ENCODE assay signal across 27 cellular contexts in the genomic region with DNA sequence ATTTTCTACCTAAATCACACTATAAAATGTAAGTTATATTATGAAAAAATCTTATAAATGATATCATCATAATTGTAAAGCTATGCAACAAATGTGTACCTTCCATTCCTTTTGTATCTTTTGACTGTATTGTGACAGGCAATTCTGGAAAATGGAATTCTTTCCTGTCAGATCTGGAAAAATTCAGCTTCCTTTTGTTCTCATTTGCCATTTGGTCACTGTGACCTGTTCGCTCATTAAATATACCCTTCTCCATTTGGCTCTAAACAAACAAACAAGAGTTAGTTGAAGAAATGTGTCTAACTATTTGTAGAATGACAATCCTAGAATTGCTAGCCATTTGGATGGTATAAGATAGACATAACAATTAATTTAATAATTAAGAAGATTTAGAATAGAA.
"Had no signal": no experiment of that assay in that cellular context is flagged by ENCODE, and none has a peak within 500 bp of the region (broad histone marks: within the 10 kb centered on the region; RNA-seq: fewer than 3 reads in every experiment).

No MANE protein-coding gene starts in this region.

- H3K4me3 ChIP-seq: stomach, suprapubic skin, testis, thoracic aorta, thyroid gland, tibial artery, tibial nerve, transverse colon, upper lobe of left lung, upper lobe of right lung, uterus, vagina had no signal

- H3K4me1 ChIP-seq: testis, thyroid gland, tibial artery, upper lobe of right lung, uterus, vagina had no signal

- H3K27ac ChIP-seq: stomach, suprapubic skin, testis, thoracic aorta, thyroid gland, tibial artery, tibial nerve, transverse colon, upper lobe of left lung, upper lobe of right lung, uterus, vagina had no signal

- ATAC-seq: stimulated activated effector memory CD8-positive, alpha-beta T cell treated with anti-CD3 and anti-CD28 coated beads, Interleukin-12 subunit alpha, Interleukin-12 subunit beta, amount 100 ng/mL, for 72 hours; stimulated activated memory B cell treated with anti-CD40 and anti-IgM and Interleukin-4, amounts not matched to agents 10 μg/mL and 1 μg/mL and 100 μg/mL, for 72 hours; stimulated activated naive B cell treated with anti-CD40 and anti-IgM and Interleukin-4, amounts not matched to agents 10 μg/mL and 1 μg/mL and 100 μg/mL, for 72 hours; stimulated activated naive CD8-positive, alpha-beta T cell treated with anti-CD3 and anti-CD28 coated beads, Interleukin-15, amount 100 ng/mL, for 72 hours; stimulated activated naive CD8-positive, alpha-beta T cell treated with anti-CD3 and anti-CD28 coated beads, Interleukin-15, Interleukin-2, amounts not matched to agents 100 U/mL and 50 U/mL, for 24 hours; upper lobe of right lung had no signal

- H3K36me3 ChIP-seq: stomach, suprapubic skin, thoracic aorta, thyroid gland, tibial artery, tibial nerve, transverse colon, upper lobe of left lung, upper lobe of right lung, uterus, vagina had no signal

- H3K9me3 ChIP-seq: stomach, suprapubic skin, testis, thoracic aorta, thyroid gland, tibial artery, tibial nerve, transverse colon, upper lobe of left lung, upper lobe of right lung, uterus, vagina had no signal

- H3K27me3 ChIP-seq: stomach, suprapubic skin, testis, thyroid gland, tibial artery, tibial nerve, transverse colon, upper lobe of left lung, upper lobe of right lung, uterus, vagina had no signal

- FAIRE-seq: urothelium cell line had no signal

- DNase-seq: stimulated activated CD4-positive, alpha-beta T cell treated with anti-CD3 and anti-CD28 coated beads, Interleukin-2, amount 100 ng/mL, for 48 hours; stimulated activated CD4-positive, alpha-beta T cell treated with anti-CD3 and anti-CD28 coated beads, Interleukin-4, amount 100 ng/mL, for 1 hour; stimulated activated CD4-positive, alpha-beta T cell treated with anti-CD3 and anti-CD28 coated beads, Interleukin-4, amount 100 ng/mL, for 24 hours; stimulated activated CD4-positive, alpha-beta T cell treated with anti-CD3 and anti-CD28 coated beads, Interleukin-4, amount 100 ng/mL, for 4 hours; stimulated activated CD8-positive, alpha-beta memory T cell treated with anti-CD3 and anti-CD28 coated beads, Interleukin-4, amount 100 ng/mL, for 48 hours; stimulated activated naive B cell treated with anti-CD40 and anti-IgM and Interleukin-4, amounts not matched to agents 10 μg/mL and 1 μg/mL and 100 μg/mL, for 72 hours; stimulated activated naive CD4-positive, alpha-beta T cell; stimulated activated naive CD4-positive, alpha-beta T cell treated with Interleukin-2 at 50 U/mL for 16 hours; stimulated activated naive CD8-positive, alpha-beta T cell treated with anti-CD3 and anti-CD28 coated beads, Interleukin-15, amount 100 ng/mL, for 72 hours; stimulated activated naive CD8-positive, alpha-beta T cell treated with anti-CD3 and anti-CD28 coated beads, Interleukin-15, Interleukin-2, amounts not matched to agents 100 U/mL and 50 U/mL, for 24 hours; stomach; substantia nigra; testis; tibial artery; transverse colon; trophoblast cell; upper lobe of left lung; upper lobe of right lung; uterus had no signal
